In genomic region chr16:30977502-30977901, GRCh38 we compare ENCODE assay signal across 8 cellular contexts. TPM values are rescaled to one million over a fixed set of nuclear protein-coding genes. Genes with fewer than 3 reads are reported as not detected.
A peak's percentile ranks its signal among the peaks of the same experiment; 100 is the strongest.
DNase-seq lines count a peak whose midpoint lies in the region; FAIRE-seq and TF ChIP-seq lines count a peak whose summit lies in the region.
"Had no signal": no experiment of that assay in that cellular context is flagged by ENCODE, and none has a peak within 500 bp of the region (broad histone marks: within the 10 kb centered on the region; RNA-seq: fewer than 3 reads in every experiment).

No MANE protein-coding gene starts in this region.

- no peak overlapping the region for H3K4me3 Mint-ChIP-seq in nephron progenitor cell
- H3K4me3 Mint-ChIP-seq: naive thymus-derived CD8-positive, alpha-beta T cell had no signal

- no peaks in the 10 kb centered on the region for H3K4me1 Mint-ChIP-seq in nephron progenitor cell

- peak; percentile 83 for TF ChIP-seq CTCF in WERI-Rb-1 (IDR thresholded peaks at IDR 0.05; ENCODE audit: low read depth, low read length)
- peak; percentile 23 for TF ChIP-seq CTCF in nephron progenitor cell (IDR thresholded peaks at IDR 0.05)

- H3K36me3 Mint-ChIP-seq in nephron progenitor cell (ENCODE audit: low read depth) = peaks cover 53% of the 10 kb centered on the region

- DNase-seq in DMS53 (lab: John Stamatoyannopoulos, UW) = peak; percentile 38
- DNase-seq in DMS53 treated with DMSO at 0.1 percent for 48 hours (lab: John Stamatoyannopoulos, UW; ENCODE audit: unreplicated experiment) = no peak
- DNase-seq in WERI-Rb-1 = peak; percentile 41
- no peak for DNase-seq in nephron progenitor cell
- DNase-seq in NCI-H1092 (lab: John Stamatoyannopoulos, UW) = no peak
- DNase-seq in GM12892 (ENCODE audit: insufficient read length) = no peak
- DNase-seq: MG63 had no signal

- H3K27ac Mint-ChIP-seq in nephron progenitor cell = peak overlapping the region; percentile 68

- H3K27me3 ChIP-seq in WERI-Rb-1 (ENCODE audit: insufficient read depth, low read depth, severe bottlenecking) = no peaks in the 10 kb centered on the region
- H3K27me3 ChIP-seq: MG63 had no signal

- no peak overlapping the region for H3K27ac ChIP-seq in WERI-Rb-1

- FAIRE-seq in GM12892 (lab: Jason Lieb, UNC) = no peak

- H3K36me3 ChIP-seq in WERI-Rb-1 = peaks cover 78% of the 10 kb centered on the region

- H3K9me3 Mint-ChIP-seq in nephron progenitor cell = no peaks in the 10 kb centered on the region
- H3K9me3 Mint-ChIP-seq: naive thymus-derived CD8-positive, alpha-beta T cell had no signal

- TF ChIP-seq POLR2A in GM12892 (IDR thresholded peaks at IDR 0.05; ENCODE audit: low read depth, low read length) = no peak

- H3K27me3 Mint-ChIP-seq in nephron progenitor cell (ENCODE audit: low read depth, poor library complexity) = peaks cover 4% of the 10 kb centered on the region
- H3K27me3 Mint-ChIP-seq: naive thymus-derived CD8-positive, alpha-beta T cell had no signal

- H3K9me3 ChIP-seq in WERI-Rb-1 (ENCODE audit: severe bottlenecking) = no peaks in the 10 kb centered on the region
- H3K9me3 ChIP-seq: MG63 had no signal

- H3K4me3 ChIP-seq in WERI-Rb-1 (ENCODE audit: low read depth, low read length) = no peak overlapping the region
- H3K4me3 ChIP-seq: MG63 had no signal

RNA-seq across cellular contexts. Expression of gene HSD3B7, which starts 7.5 kb away (rescaled TPM):
- 0.74 TPM for polyA plus RNA-seq in GM12892 (2012; ENCODE audit: missing spikeins)

RNA-seq across cellular contexts. Expression of gene SETD1A, which starts 19.9 kb away (rescaled TPM):
- polyA plus RNA-seq in GM12892 (2012; ENCODE audit: missing spikeins) = 4.7 TPM

RNA-seq across cellular contexts. Expression of gene ORAI3, which starts 28.6 kb away (rescaled TPM):
- polyA plus RNA-seq in GM12892 (2012; ENCODE audit: missing spikeins) = 13.5 TPM

RNA-seq across cellular contexts. Expression of gene STX1B, which starts 32.9 kb away (rescaled TPM):
- 2.3 TPM for polyA plus RNA-seq in GM12892 (2012; ENCODE audit: missing spikeins)

RNA-seq across cellular contexts. Expression of gene FBXL19, which starts 54.1 kb away (rescaled TPM):
- polyA plus RNA-seq in GM12892 (2012; ENCODE audit: missing spikeins) = 3.3 TPM

Comparison
In these comparisons a context has a peak if more than half of its experiments do, and no peak if none do; other contexts are left out.
1. DNase-seq: peak in DMS53 (single experiment) and WERI-Rb-1 (single experiment); none in DMS53 treated with DMSO at 0.1 percent for 48 hours (single experiment), nephron progenitor cell (single experiment), NCI-H1092 (single experiment) and GM12892 (single experiment).